22 cellular contexts compared by ENCODE assay signal in genomic region chr6:77177470-77177869, GRCh38.
DNase-seq lines count a peak whose midpoint lies in the region; ATAC-seq, FAIRE-seq and TF ChIP-seq lines count a peak whose summit lies in the region.
"Had no signal": no experiment of that assay in that cellular context is flagged by ENCODE, and none has a peak within 500 bp of the region (broad histone marks: within the 10 kb centered on the region; RNA-seq: fewer than 3 reads in every experiment).

No MANE protein-coding gene starts in this region.

- no peak overlapping the region for H3K4me2 ChIP-seq in GM12878 (ENCODE audit: control insufficient read depth, insufficient read depth)
- H3K4me2 ChIP-seq: BLaER1 had no signal

- H3K4me3 Mint-ChIP-seq in HFFc6 = no peak overlapping the region
- H3K4me3 Mint-ChIP-seq: CD14-positive monocyte; CD4-positive, alpha-beta memory T cell; CD4-positive, CD25-positive, alpha-beta regulatory T cell; CD8-positive, alpha-beta memory T cell had no signal

- TF ChIP-seq POLR2A in GM12878 (IDR thresholded peaks at IDR 0.05; ENCODE audit: low read depth, low read length) = no peak

- TF ChIP-seq RAD21 in GM12878 (IDR thresholded peaks at IDR 0.05; ENCODE audit: insufficient read depth, low read depth, low read length) = no peak

- no peak for TF ChIP-seq EP300 in GM12878 (IDR thresholded peaks at IDR 0.05; ENCODE audit: borderline replicate concordance in 1 of 2, control insufficient read depth in 1 of 2, low read depth in 2 of 2, low read length in 2 of 2)

- no peak for FAIRE-seq in GM12878 (lab: Jason Lieb, UNC)
- FAIRE-seq: A204.1, D721Med, G401.6, GM12892, GM18507 had no signal

- no peaks in the 10 kb centered on the region for H3K36me3 ChIP-seq in HEK293 (ENCODE audit: control insufficient read depth in 2 of 2, insufficient read depth in 1 of 2, low read length in 2 of 2)
- H3K36me3 ChIP-seq in GM12878 (ENCODE audit: control insufficient read depth in 2 of 2, insufficient read depth in 2 of 2, low read length in 1 of 2) = no peaks in the 10 kb centered on the region
- H3K36me3 ChIP-seq: BE2C, BLaER1 had no signal

- SMC1A ChIA-PET in GM12878 (lab: Charles Lee; ENCODE audit: uncharacterized antibody, unreplicated experiment) = interaction anchor here (1.1 kb wide), 1 partner anchor 13 kb away, joined by 3 read pairs; no protein-coding TSS in a partner anchor

- TF ChIP-seq CTCF in HEK293 (tag by site-specific recombination; IDR thresholded peaks at IDR 0.05) (no peak), HFFc6 (IDR thresholded peaks at IDR 0.05) (no peak), GM12878 (IDR thresholded peaks at IDR 0.05 in 2 of 3, conservative IDR thresholded peaks at IDR 0.05 in 1 of 3; ENCODE audit: control insufficient read depth in 2 of 3, extremely low read depth in 1 of 3, insufficient read depth in 1 of 3, low read depth in 3 of 3, low read length in 3 of 3) (no peak)

- H3K27ac Mint-ChIP-seq in HFFc6 = peak overlapping the region; percentile 13; the same call in 1 of the 2 replicates
- H3K27ac Mint-ChIP-seq: CD14-positive monocyte; CD4-positive, alpha-beta memory T cell; CD4-positive, CD25-positive, alpha-beta regulatory T cell; CD8-positive, alpha-beta memory T cell had no signal

- ATAC-seq in GM12878 (no peak), HG03025 (IDR thresholded peaks at IDR 0.05; ENCODE audit: low FRiP score, unreplicated experiment) (no peak)

- H3K4me1 ChIP-seq in HEK293 (ENCODE audit: control insufficient read depth, insufficient read depth, low read length) = no peaks in the 10 kb centered on the region
- no peaks in the 10 kb centered on the region for H3K4me1 ChIP-seq in GM12878 (ENCODE audit: control insufficient read depth, insufficient read depth, low read length)
- H3K4me1 ChIP-seq: BE2C, BLaER1 had no signal

- no peak for DNase-seq in HFFc6
- DNase-seq in GM12878 (ENCODE audit: low read depth, low spot score) = no peak
- DNase-seq in NAMALWA (ENCODE audit: low spot score) = no peak
- DNase-seq: 8988T; ACHN; BE2C; C1 segment of cervical spinal cord; CD4-positive, alpha-beta memory T cell; CD4-positive, CD25-positive, alpha-beta regulatory T cell; CD8-positive, alpha-beta memory T cell; COR-L47; DMS79 treated with DMSO at 0.1 percent for 48 hours; GF-D8 had no signal

- intact Hi-C loops in GM12878 (cut with micrococcal nuclease; ENCODE audit: unreplicated experiment) = no loop called here

- POLR2A ChIA-PET in HEK293 (lab: Yijun Ruan, JAX) (no interaction called here), GM12878 (lab: Charles Lee) (no interaction called here)

- no peak overlapping the region for H2AFZ ChIP-seq in GM12878 (ENCODE audit: control insufficient read depth, low read depth, low read length)

- H4K20me1 ChIP-seq in GM12878 (ENCODE audit: control insufficient read depth, insufficient read depth) = no peaks in the 10 kb centered on the region
- H4K20me1 ChIP-seq: BLaER1 had no signal

- no peaks in the 10 kb centered on the region for H3K9me3 Mint-ChIP-seq in HFFc6

- H3K9me3 ChIP-seq in HEK293 (ENCODE audit: control insufficient read depth, insufficient read depth, low read depth, low read length) = no peaks in the 10 kb centered on the region; the same call in 1 of the 2 replicates
- no peaks in the 10 kb centered on the region for H3K9me3 ChIP-seq in GM12878 (replicated peaks; ENCODE audit: control insufficient read depth, insufficient read depth, low read length)
- H3K9me3 ChIP-seq: BE2C, BLaER1 had no signal

- H3K4me3 ChIP-seq in HEK293 (ENCODE audit: low read depth, low read length) (no peak overlapping the region), GM12878 (no peak overlapping the region)
- H3K4me3 ChIP-seq: BLaER1 had no signal

- CTCF ChIA-PET in HEK293 (lab: Yijun Ruan, JAX) = interaction anchor here (0.6 kb wide), 1 partner anchor 230 kb away, joined by 3 read pairs; no protein-coding TSS in a partner anchor
- CTCF ChIA-PET in GM12878 (lab: Yijun Ruan, JAX) = interaction anchor here (1.7 kb wide), 1 partner anchor 280 kb away, joined by 7 read pairs; no protein-coding TSS in a partner anchor

- no peak overlapping the region for H3K9ac ChIP-seq in GM12878 (ENCODE audit: control insufficient read depth, insufficient read depth, low read length)
- H3K9ac ChIP-seq: BLaER1 had no signal

- peaks cover 5% of the 10 kb centered on the region; the same call in 1 of the 2 replicates for H3K36me3 Mint-ChIP-seq in HFFc6 (ENCODE audit: low read depth)
- H3K36me3 Mint-ChIP-seq: CD14-positive monocyte; CD4-positive, alpha-beta memory T cell; CD4-positive, CD25-positive, alpha-beta regulatory T cell; CD8-positive, alpha-beta memory T cell had no signal

- no peaks in the 10 kb centered on the region for H3K79me2 ChIP-seq in GM12878 (ENCODE audit: control insufficient read depth, insufficient read depth, low read length)

- no peak overlapping the region for H3K27ac ChIP-seq in HEK293 (ENCODE audit: extremely low read depth, low read depth, low read length)
- no peak overlapping the region for H3K27ac ChIP-seq in GM12878 (ENCODE audit: control insufficient read depth, insufficient read depth)
- H3K27ac ChIP-seq: BLaER1 had no signal

- no peaks in the 10 kb centered on the region for H3K27me3 Mint-ChIP-seq in HFFc6 (ENCODE audit: insufficient read depth)
- H3K27me3 Mint-ChIP-seq: CD4-positive, alpha-beta memory T cell; CD4-positive, CD25-positive, alpha-beta regulatory T cell; CD8-positive, alpha-beta memory T cell had no signal

- RAD21 ChIA-PET in GM12878 (lab: Charles Lee; ENCODE audit: unreplicated experiment) = interaction anchor here (1.6 kb wide), 1 partner anchor 280 kb away, joined by 3 read pairs; no protein-coding TSS in a partner anchor

- no TSS peak for BruUV-seq in GM12878 (replicated peaks; lab: Mats Ljungman, UMichigan)

- H3K4me1 Mint-ChIP-seq in HFFc6 (ENCODE audit: low read depth) = peaks cover 50% of the 10 kb centered on the region
- H3K4me1 Mint-ChIP-seq: CD14-positive monocyte; CD4-positive, alpha-beta memory T cell; CD4-positive, CD25-positive, alpha-beta regulatory T cell; CD8-positive, alpha-beta memory T cell had no signal

- H3K27me3 ChIP-seq in GM12878 (replicated peaks in 1 of 2; ENCODE audit: control insufficient read depth in 2 of 2, insufficient read depth in 2 of 2, low read length in 1 of 2) = no peaks in the 10 kb centered on the region
- H3K27me3 ChIP-seq: BE2C, BLaER1 had no signal

- in situ Hi-C loops in GM12878 (cut with MboI) = no loop called here

TF ChIP-seq in HEK293, 187 proteins besides CTCF, POLR2A, EP300 and RAD21:
- TF ChIP-seq HOXA7 (CRISPR knock-in tag; IDR thresholded peaks at IDR 0.05; ENCODE audit: borderline replicate concordance) (no peak), ZNF610 (tag by site-specific recombination; IDR thresholded peaks at IDR 0.05; ENCODE audit: borderline replicate concordance) (no peak)
- TF ChIP-seq, protein P1, sequence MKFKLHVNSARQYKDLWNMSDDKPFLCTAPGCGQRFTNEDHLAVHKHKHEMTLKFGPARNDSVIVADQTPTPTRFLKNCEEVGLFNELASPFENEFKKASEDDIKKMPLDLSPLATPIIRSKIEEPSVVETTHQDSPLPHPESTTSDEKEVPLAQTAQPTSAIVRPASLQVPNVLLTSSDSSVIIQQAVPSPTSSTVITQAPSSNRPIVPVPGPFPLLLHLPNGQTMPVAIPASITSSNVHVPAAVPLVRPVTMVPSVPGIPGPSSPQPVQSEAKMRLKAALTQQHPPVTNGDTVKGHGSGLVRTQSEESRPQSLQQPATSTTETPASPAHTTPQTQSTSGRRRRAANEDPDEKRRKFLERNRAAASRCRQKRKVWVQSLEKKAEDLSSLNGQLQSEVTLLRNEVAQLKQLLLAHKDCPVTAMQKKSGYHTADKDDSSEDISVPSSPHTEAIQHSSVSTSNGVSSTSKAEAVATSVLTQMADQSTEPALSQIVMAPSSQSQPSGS (tag by site-specific recombination; IDR thresholded peaks at IDR 0.05; ENCODE audit: low read depth) = peak; percentile 74

TF ChIP-seq in GM12878, 131 proteins besides CTCF, POLR2A, EP300 and RAD21:
- TF ChIP-seq ZNF24 (IDR thresholded peaks at IDR 0.05) (peak; percentile 50; the same call in 1 of the 2 replicates), SPI1 (IDR thresholded peaks at IDR 0.05; ENCODE audit: borderline replicate concordance, insufficient read depth, low read depth, low read length) (no peak)
